23 cellular contexts compared by ENCODE assay signal in the genomic region with DNA sequence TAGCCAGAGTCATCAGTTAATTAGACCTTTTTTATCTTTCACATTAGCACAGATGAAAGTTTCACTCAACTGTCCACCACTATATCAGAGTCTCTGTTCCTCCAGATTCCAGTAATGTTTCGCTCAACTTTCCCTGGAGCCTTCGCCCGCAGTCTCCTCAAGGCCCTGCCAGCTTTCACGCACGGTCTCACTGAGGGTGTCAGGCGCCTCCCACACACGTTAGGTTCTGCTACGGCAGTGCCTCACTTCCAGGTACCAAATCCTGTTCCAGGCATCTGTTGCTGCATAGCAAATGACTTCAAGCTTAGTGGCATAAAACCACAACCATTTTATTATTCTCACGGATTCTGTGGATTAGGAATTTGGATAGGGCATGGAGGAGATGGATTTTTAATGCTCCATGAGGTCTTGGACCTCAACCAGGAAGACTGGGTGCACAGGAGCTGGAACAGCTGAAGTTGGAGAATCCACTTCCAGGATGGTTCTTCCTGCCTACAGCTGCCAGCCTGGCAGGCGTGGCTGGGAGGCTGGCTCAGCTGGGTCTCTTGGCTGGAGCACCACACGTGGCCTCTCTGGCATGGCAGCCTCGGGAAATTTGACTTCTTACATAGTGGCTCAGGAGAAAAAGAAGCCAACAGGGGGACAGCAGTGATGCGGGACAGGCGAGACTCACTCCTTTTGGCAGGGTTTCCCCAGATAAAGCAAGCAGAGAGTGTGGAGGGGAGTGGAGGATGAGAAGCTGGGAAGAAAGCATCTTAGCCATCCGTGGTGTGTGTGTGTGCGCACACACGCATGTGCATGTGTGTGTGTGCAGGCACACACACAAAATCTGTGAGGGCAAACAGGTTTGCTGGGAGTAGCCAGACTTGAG. TPM values are rescaled to one million over a fixed set of nuclear protein-coding genes. Genes with fewer than 3 reads are reported as not detected.
A peak's percentile ranks its signal among the peaks of the same experiment; 100 is the strongest.
DNase-seq lines count a peak whose midpoint lies in the region; ATAC-seq and TF ChIP-seq lines count a peak whose summit lies in the region.
"Had no signal": no experiment of that assay in that cellular context is flagged by ENCODE, and none has a peak within 500 bp of the region (broad histone marks: within the 10 kb centered on the region; RNA-seq: fewer than 3 reads in every experiment).

No MANE protein-coding gene starts in this region.

- H2AK5ac ChIP-seq in H9 (ENCODE audit: insufficient read length, low read length), result no peak overlapping the region

- H3K14ac ChIP-seq in H9 (ENCODE audit: insufficient read depth, low read length), result no peak overlapping the region; the same call in 1 of the 2 replicates

- peak overlapping the region in 2 of 3 experiments; percentile 49 to 56; a peak in 2 of 7 replicates for H3K27ac Mint-ChIP-seq in H9
- H3K27ac Mint-ChIP-seq in CD4-positive, alpha-beta memory T cell, result no peak overlapping the region
- H3K27ac Mint-ChIP-seq: activated naive CD8-positive, alpha-beta T cell treated with anti-CD3 and anti-CD28 coated beads, Interleukin-2, amount 10 ng/mL, durations not matched to agents 7 days and 5 days; dendritic cell treated with granulocyte-macrophage colony-stimulating factor and Interleukin-4, amounts not matched to agents 40 ng/mL and 50 ng/mL, for 4 days; T-cell had no signal

- ATAC-seq in HG03520 (IDR thresholded peaks at IDR 0.05; ENCODE audit: unreplicated experiment), result no peak
- ATAC-seq: gastroesophageal sphincter; naive thymus-derived CD4-positive, alpha-beta T cell; T-cell had no signal

- no peak overlapping the region for H4K8ac ChIP-seq in H9 (replicated peaks; ENCODE audit: insufficient read length, low read depth, low read length)

- no peak overlapping the region for H4K5ac ChIP-seq in H9 (ENCODE audit: insufficient read length, low read depth, low read length)

- peaks cover 21% of the 10 kb centered on the region for H3K27me3 Mint-ChIP-seq in H9 (ENCODE audit: low read depth)
- peaks cover 2 to 4% of the 10 kb centered on the region in 2 donors for H3K27me3 Mint-ChIP-seq in CD4-positive, alpha-beta memory T cell

- no peaks in the 10 kb centered on the region for H3K36me3 ChIP-seq in CD4-positive, alpha-beta memory T cell (ENCODE audit: insufficient read depth, low read length)
- H3K36me3 ChIP-seq: brain microvascular endothelial cell, gastroesophageal sphincter, HAP-1 had no signal

- peaks cover 13 to 14% of the 10 kb centered on the region in 2 experiments for H3K4me1 Mint-ChIP-seq in H9
- no peaks in the 10 kb centered on the region for H3K4me1 Mint-ChIP-seq in CD4-positive, alpha-beta memory T cell

- H3K9me3 Mint-ChIP-seq in H9, result peaks cover 10 to 16% of the 10 kb centered on the region in 2 experiments
- H3K9me3 Mint-ChIP-seq in CD4-positive, alpha-beta memory T cell, result peaks cover 0 to 5% (median 0%) of the 10 kb centered on the region in 8 donors
- H3K9me3 Mint-ChIP-seq: activated naive CD8-positive, alpha-beta T cell treated with anti-CD3 and anti-CD28 coated beads, Interleukin-2, amount 10 ng/mL, durations not matched to agents 7 days and 5 days; dendritic cell treated with granulocyte-macrophage colony-stimulating factor and Interleukin-4, amounts not matched to agents 40 ng/mL and 50 ng/mL, for 4 days; T-cell had no signal

- no peak overlapping the region for H3K4me2 ChIP-seq in H9 (ENCODE audit: insufficient read depth, insufficient read length, low read length)

- DNase-seq in H9 (peak; percentile 24), NCI-H1694 treated with DMSO at 0.1 percent for 48 hours (lab: John Stamatoyannopoulos, UW) (peak; percentile 36), coronary artery (ENCODE audit: low spot score) (peak; percentile 71), myocyte (ENCODE audit: low read depth) (peak; percentile 88), hippocampal formation (lab: John Stamatoyannopoulos, UW) (no peak), activated gamma-delta T cell treated with Interleukin-2 at 50 U/mL for 16 hours (no peak)
- no peak for DNase-seq in CD4-positive, alpha-beta memory T cell
- DNase-seq: activated CD4-positive, alpha-beta T cell treated with anti-CD3 and anti-CD28 coated beads, Interleukin-2, amount 50 U/mL, for 4 hours; activated naive CD8-positive, alpha-beta T cell treated with anti-CD3 and anti-CD28 coated beads, Interleukin-2, amount 10 ng/mL, durations not matched to agents 7 days and 5 days; activated T-cell treated with anti-CD3 and anti-CD28 coated beads, Interleukin-2, amount 50 U/mL, for 48 hours; brain microvascular endothelial cell; EL; naive thymus-derived CD4-positive, alpha-beta T cell; NCI-H1092; NCI-H345; SHP77; stimulated activated CD8-positive, alpha-beta memory T cell treated with anti-CD3 and anti-CD28 coated beads, Interleukin-4, amount 100 ng/mL, for 48 hours; T-cell had no signal

- no peak overlapping the region for H2BK20ac ChIP-seq in H9 (ENCODE audit: low read depth, low read length, poor library complexity, severe bottlenecking)

- intact Hi-C loops in CD4-positive, alpha-beta memory T cell (cut with micrococcal nuclease), result loop anchor here (10.0 kb wide), 1 partner anchor 191 kb away; the partner anchor contains the start of gene ASIC1

- H3K27me3 ChIP-seq in H9 (ENCODE audit: insufficient read depth, low read length), result no peaks in the 10 kb centered on the region
- no peaks in the 10 kb centered on the region for H3K27me3 ChIP-seq in CD4-positive, alpha-beta memory T cell (ENCODE audit: insufficient read depth, low read length)

- no peak overlapping the region for H3K4me3 ChIP-seq in coronary artery
- no peak overlapping the region for H3K4me3 ChIP-seq in CD4-positive, alpha-beta memory T cell (ENCODE audit: low read length in 2 of 2)
- H3K4me3 ChIP-seq: gastroesophageal sphincter, HAP-1 had no signal

- CTCF ChIA-PET in CD4-positive, alpha-beta memory T cell (lab: Charles Lee; ENCODE audit: partially characterized antibody), result interaction anchor here (0.6 to 2.5 kb wide), 5 partner anchors 10 to 99 kb away, joined by 3 to 6 read pairs (median 4); no protein-coding TSS in a partner anchor

- no peak overlapping the region for H3K18ac ChIP-seq in H9 (ENCODE audit: insufficient read length, low read depth, low read length)

- H3K4me1 ChIP-seq in H9 (ENCODE audit: insufficient read depth, low read length), result no peaks in the 10 kb centered on the region
- H3K4me1 ChIP-seq in CD4-positive, alpha-beta memory T cell (ENCODE audit: insufficient read depth, low read length), result no peaks in the 10 kb centered on the region
- H3K4me1 ChIP-seq: HAP-1 had no signal

- H4K20me1 ChIP-seq in H9 (ENCODE audit: control insufficient read depth, insufficient read depth, insufficient read length), result no peaks in the 10 kb centered on the region

- H2BK12ac ChIP-seq in H9 (ENCODE audit: insufficient read length, low read depth, low read length), result no peak overlapping the region

- H3K56ac ChIP-seq in H9 (ENCODE audit: insufficient read length, low read depth, low read length), result no peak overlapping the region

- H3T11ph ChIP-seq in H9 (ENCODE audit: low read length), result no peak overlapping the region

- H3K36me3 Mint-ChIP-seq in H9 (ENCODE audit: insufficient read depth in 1 of 3, low read depth in 3 of 3), result peaks cover 5 to 9% (median 6%) of the 10 kb centered on the region in 3 experiments
- no peaks in the 10 kb centered on the region for H3K36me3 Mint-ChIP-seq in CD4-positive, alpha-beta memory T cell
- H3K36me3 Mint-ChIP-seq: activated naive CD8-positive, alpha-beta T cell treated with anti-CD3 and anti-CD28 coated beads, Interleukin-2, amount 10 ng/mL, durations not matched to agents 7 days and 5 days; T-cell had no signal

- H3K9ac ChIP-seq in H9 (ENCODE audit: extremely low read depth, insufficient read length, low read length), result no peak overlapping the region

- no peaks in the 10 kb centered on the region for H3K79me1 ChIP-seq in H9 (ENCODE audit: insufficient read depth, low read depth, low read length, poor library complexity, severe bottlenecking)

- H2AFZ ChIP-seq in H9 (ENCODE audit: low read length), result no peak overlapping the region

- no peak overlapping the region for H3K23ac ChIP-seq in H9 (ENCODE audit: insufficient read length, low read depth, low read length)

- TF ChIP-seq CTCF in H9 (conservative IDR thresholded peaks at IDR 0.05) (no peak), coronary artery (IDR thresholded peaks at IDR 0.05) (no peak)

- H2BK5ac ChIP-seq in H9 (ENCODE audit: insufficient read length, low read length), result no peak overlapping the region

- WGBS in H9 (ENCODE audit: extremely low coverage, insufficient read length, low lambda C conversion rate), result no CpG with 5 or more reads among the region's 17 CpGs

- H3K4ac ChIP-seq in H9 (ENCODE audit: low read depth, low read length), result no peak overlapping the region

- H3K27ac ChIP-seq in H9 (ENCODE audit: insufficient read length, low read depth, low read length) (no peak overlapping the region), coronary artery (no peak overlapping the region)
- no peak overlapping the region for H3K27ac ChIP-seq in CD4-positive, alpha-beta memory T cell (ENCODE audit: low read depth, low read length)
- H3K27ac ChIP-seq: brain microvascular endothelial cell, epithelial cell of prostate, gastroesophageal sphincter had no signal

- no peaks in the 10 kb centered on the region for H3K79me2 ChIP-seq in H9 (ENCODE audit: insufficient read depth, low read length)

- H2BK120ac ChIP-seq in H9 (ENCODE audit: low read depth, low read length, poor library complexity, severe bottlenecking), result no peak overlapping the region

- no peak overlapping the region for H4K91ac ChIP-seq in H9 (ENCODE audit: insufficient read length, low read depth, low read length)

- H3K9me3 ChIP-seq in H9 (ENCODE audit: control insufficient read depth, low read depth, low read length), result no peaks in the 10 kb centered on the region
- no peaks in the 10 kb centered on the region for H3K9me3 ChIP-seq in CD4-positive, alpha-beta memory T cell (ENCODE audit: control insufficient read depth in 1 of 2, low read length in 2 of 2)
- H3K9me3 ChIP-seq: gastroesophageal sphincter, HAP-1 had no signal

- H3K23me2 ChIP-seq in H9 (ENCODE audit: insufficient read length, low read depth, low read length, poor library complexity, severe bottlenecking), result no peaks in the 10 kb centered on the region

- no peak overlapping the region for H3K4me3 Mint-ChIP-seq in H9
- H3K4me3 Mint-ChIP-seq in CD4-positive, alpha-beta memory T cell, result no peak overlapping the region
- H3K4me3 Mint-ChIP-seq: activated naive CD8-positive, alpha-beta T cell treated with anti-CD3 and anti-CD28 coated beads, Interleukin-2, amount 10 ng/mL, durations not matched to agents 7 days and 5 days; dendritic cell treated with granulocyte-macrophage colony-stimulating factor and Interleukin-4, amounts not matched to agents 40 ng/mL and 50 ng/mL, for 4 days; naive thymus-derived CD4-positive, alpha-beta T cell; T-cell had no signal

- POLR2A ChIA-PET in CD4-positive, alpha-beta memory T cell (lab: Charles Lee; ENCODE audit: partially characterized antibody), result no interaction called here

- H2BK15ac ChIP-seq in H9 (ENCODE audit: low read depth, low read length), result no peak overlapping the region

RNA-seq across cellular contexts. Expression of gene BCDIN3D, which starts 21.3 kb away (rescaled TPM):
- total RNA-seq in H9 (2021), result 3.3 and 3.5 TPM in 2 replicates
- total RNA-seq in myocyte, result 4.3 and 4.9 TPM in 2 replicates
- polyA plus RNA-seq in myocyte (2012), result 4.6 TPM
- total RNA-seq in CD4-positive, alpha-beta memory T cell, result 10 to 100 TPM; 16.0 to 17.5 TPM
- 1 to 10 TPM; 5.3 to 7.7 TPM for polyA plus RNA-seq in CD4-positive, alpha-beta memory T cell

RNA-seq across cellular contexts. Expression of gene NCKAP5L, which starts 36.0 kb away (rescaled TPM):
- total RNA-seq in H9 (2021), result 27.7 and 28.9 TPM in 2 replicates
- 95.7 and 112 TPM in 2 replicates for total RNA-seq in myocyte
- 48.1 TPM for polyA plus RNA-seq in myocyte (2012)
- 10 to 100 TPM; 10.4 to 11.2 TPM for total RNA-seq in CD4-positive, alpha-beta memory T cell
- 1 to 10 TPM in 1 of 2 donors, under 1 TPM in 1; 0.20 to 3.5 TPM for polyA plus RNA-seq in CD4-positive, alpha-beta memory T cell

RNA-seq across cellular contexts. Expression of gene FAIM2, which starts 39.5 kb away (rescaled TPM):
- 0.22 and 0.42 TPM in 2 replicates for total RNA-seq in H9 (2021)
- 1.9 and 2.3 TPM in 2 replicates for total RNA-seq in myocyte
- 1.3 TPM for polyA plus RNA-seq in myocyte (2012)
- under 1 TPM; 0.08 to 0.17 TPM for total RNA-seq in CD4-positive, alpha-beta memory T cell
- under 1 TPM in 1 of 2 donors, not detected in 1; 0.59 TPM for polyA plus RNA-seq in CD4-positive, alpha-beta memory T cell
- polyA plus RNA-seq: naive thymus-derived CD4-positive, alpha-beta T cell had no signal

Comparison
In these comparisons a context has a peak if more than half of its experiments do, and no peak if none do; other contexts are left out.
1. DNase-seq: peak in H9 (single experiment), NCI-H1694 treated with DMSO at 0.1 percent for 48 hours (single experiment), coronary artery (single experiment) and myocyte (single experiment); none in CD4-positive, alpha-beta memory T cell (0 of 5), hippocampal formation (0 of 2) and activated gamma-delta T cell treated with Interleukin-2 at 50 U/mL for 16 hours (single experiment).
2. H3K27ac Mint-ChIP-seq: peak in H9 (2 of 3); none in CD4-positive, alpha-beta memory T cell (0 of 7).